ENCODE assay signal across 8 cellular contexts in the genomic region with DNA sequence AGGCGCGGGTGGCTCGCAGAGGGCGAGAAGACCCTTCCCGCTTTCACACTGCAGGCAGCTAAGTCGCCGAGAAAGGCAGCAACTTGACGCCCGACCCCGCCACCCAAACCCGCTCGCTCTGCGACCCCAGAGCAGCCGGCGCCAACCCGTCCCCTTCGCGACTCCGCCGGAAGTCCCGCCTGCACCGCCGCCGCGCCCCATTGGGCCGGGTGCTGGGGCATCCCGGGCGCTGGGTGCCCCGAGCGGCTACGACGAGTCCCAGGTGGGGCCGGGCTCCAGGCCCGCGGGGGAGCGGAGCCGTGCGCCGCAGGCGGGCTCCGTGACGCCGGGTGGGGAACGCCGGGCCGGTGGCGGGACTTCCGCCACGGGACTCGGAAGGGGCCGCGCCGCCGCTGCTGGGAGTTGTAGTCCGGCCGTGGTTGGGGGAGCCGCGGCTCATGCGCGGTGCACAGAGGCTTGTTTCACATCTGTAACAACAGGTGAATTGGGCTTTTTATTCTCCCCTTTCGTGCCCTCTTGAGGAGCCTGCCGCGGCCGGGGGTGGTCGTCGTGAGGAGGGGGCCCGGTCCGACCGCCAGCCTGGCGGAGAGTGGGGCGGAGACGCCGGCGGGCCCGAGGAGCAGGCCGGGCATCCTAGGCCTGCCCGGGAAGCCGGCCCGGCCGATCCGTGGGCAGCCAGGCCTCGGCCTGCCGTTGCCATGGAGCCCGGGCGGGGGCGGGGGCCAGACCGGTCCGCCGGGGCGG.
DNase-seq lines count a peak whose midpoint lies in the region; ATAC-seq lines count a peak whose summit lies in the region.

A gene with protein sequence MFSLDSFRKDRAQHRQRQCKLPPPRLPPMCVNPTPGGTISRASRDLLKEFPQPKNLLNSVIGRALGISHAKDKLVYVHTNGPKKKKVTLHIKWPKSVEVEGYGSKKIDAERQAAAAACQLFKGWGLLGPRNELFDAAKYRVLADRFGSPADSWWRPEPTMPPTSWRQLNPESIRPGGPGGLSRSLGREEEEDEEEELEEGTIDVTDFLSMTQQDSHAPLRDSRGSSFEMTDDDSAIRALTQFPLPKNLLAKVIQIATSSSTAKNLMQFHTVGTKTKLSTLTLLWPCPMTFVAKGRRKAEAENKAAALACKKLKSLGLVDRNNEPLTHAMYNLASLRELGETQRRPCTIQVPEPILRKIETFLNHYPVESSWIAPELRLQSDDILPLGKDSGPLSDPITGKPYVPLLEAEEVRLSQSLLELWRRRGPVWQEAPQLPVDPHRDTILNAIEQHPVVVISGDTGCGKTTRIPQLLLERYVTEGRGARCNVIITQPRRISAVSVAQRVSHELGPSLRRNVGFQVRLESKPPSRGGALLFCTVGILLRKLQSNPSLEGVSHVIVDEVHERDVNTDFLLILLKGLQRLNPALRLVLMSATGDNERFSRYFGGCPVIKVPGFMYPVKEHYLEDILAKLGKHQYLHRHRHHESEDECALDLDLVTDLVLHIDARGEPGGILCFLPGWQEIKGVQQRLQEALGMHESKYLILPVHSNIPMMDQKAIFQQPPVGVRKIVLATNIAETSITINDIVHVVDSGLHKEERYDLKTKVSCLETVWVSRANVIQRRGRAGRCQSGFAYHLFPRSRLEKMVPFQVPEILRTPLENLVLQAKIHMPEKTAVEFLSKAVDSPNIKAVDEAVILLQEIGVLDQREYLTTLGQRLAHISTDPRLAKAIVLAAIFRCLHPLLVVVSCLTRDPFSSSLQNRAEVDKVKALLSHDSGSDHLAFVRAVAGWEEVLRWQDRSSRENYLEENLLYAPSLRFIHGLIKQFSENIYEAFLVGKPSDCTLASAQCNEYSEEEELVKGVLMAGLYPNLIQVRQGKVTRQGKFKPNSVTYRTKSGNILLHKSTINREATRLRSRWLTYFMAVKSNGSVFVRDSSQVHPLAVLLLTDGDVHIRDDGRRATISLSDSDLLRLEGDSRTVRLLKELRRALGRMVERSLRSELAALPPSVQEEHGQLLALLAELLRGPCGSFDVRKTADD (plus strand): TSS at position 405 of the 744 bp plus-strand sequence. CDS start 7,546 bp downstream, outside the sequence.

- H3K36me3 ChIP-seq in KOPT-K1 (ENCODE audit: insufficient read depth, low read length) (peaks cover 21% of the 10 kb centered on the region), SK-N-MC (ENCODE audit: insufficient read depth, low read length) (no peaks in the 10 kb centered on the region)

- H3K9me3 ChIP-seq in KOPT-K1 (ENCODE audit: insufficient read depth, low read length, poor library complexity, severe bottlenecking) (no peaks in the 10 kb centered on the region), SK-N-MC (ENCODE audit: low read depth, low read length) (no peaks in the 10 kb centered on the region)

- peak within 1 kb of the TSS; percentile 85 for H3K9ac ChIP-seq in SK-N-MC (ENCODE audit: insufficient read length)

- DNase-seq in ELR (ENCODE audit: low read depth) (peak; percentile 85), SK-N-MC (ENCODE audit: low read depth, low spot score) (no peak), germinal center (ENCODE audit: low spot score) (peak; percentile 90), nucleus accumbens (lab: John Stamatoyannopoulos, UW) (peak in 55 of 56 donors; percentile 41 to 94 (median 85)), superior temporal gyrus (ENCODE audit: extremely low spot score) (peak; percentile 91)
- DNase-seq in activated naive CD4-positive, alpha-beta T cell treated with anti-CD3 and anti-CD28 coated beads, Interleukin-2, amount 50 U/mL, for 16 hours = peak; percentile 87

- peak within 1 kb of the TSS; percentile 83 for H3K4me3 ChIP-seq in SK-N-MC

- H3K27ac ChIP-seq in KOPT-K1 (ENCODE audit: low read depth, low read length, poor library complexity, severe bottlenecking) (peak within 1 kb of the TSS; percentile 84), SK-N-MC (peak within 1 kb of the TSS; percentile 80)

- ATAC-seq in GM21825 (IDR thresholded peaks at IDR 0.05; ENCODE audit: unreplicated experiment) = peak; percentile 77
